Comparison of ENCODE assay signal across 8 cellular contexts in the genomic region with DNA sequence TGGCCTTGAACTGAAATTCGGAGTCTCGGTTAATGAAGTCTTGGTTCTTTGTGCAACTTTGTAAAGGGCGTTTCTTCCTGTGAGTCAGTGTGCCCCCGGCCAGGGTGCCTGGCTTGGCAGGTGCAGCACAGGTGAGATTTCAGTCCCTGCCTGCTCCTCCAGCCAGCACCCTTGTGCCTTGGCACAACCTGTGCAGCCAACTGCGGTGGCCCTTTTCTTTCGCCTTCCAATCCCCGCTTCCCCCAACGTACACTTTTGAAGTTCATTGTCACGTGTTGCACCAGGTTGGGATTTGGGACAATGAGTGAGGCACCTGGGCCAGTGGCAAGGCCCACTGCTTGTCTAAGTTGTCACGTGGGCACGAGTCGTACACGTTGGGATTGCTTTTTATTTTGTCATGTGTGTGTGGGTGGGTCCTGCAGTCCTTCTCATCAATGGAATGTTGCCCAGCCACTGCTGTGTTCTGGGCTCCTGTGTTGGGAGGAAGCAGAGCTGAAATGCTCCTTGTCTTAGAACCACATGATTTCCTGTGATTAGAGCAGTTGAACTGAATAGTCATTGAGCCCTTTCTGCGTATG.
DNase-seq lines count a peak whose midpoint lies in the region; ATAC-seq and TF ChIP-seq lines count a peak whose summit lies in the region.

No MANE protein-coding gene starts in this region.

- H3K36me3 Mint-ChIP-seq in MCF 10A (ENCODE audit: insufficient read depth, unreplicated experiment) = no peaks in the 10 kb centered on the region

- H3K9me3 ChIP-seq in HAP-1 = no peaks in the 10 kb centered on the region

- no peaks in the 10 kb centered on the region for H3K27me3 Mint-ChIP-seq in MCF 10A (ENCODE audit: insufficient read depth, unreplicated experiment)

- peak overlapping the region; percentile 53 for H3K27ac Mint-ChIP-seq in MCF 10A (ENCODE audit: low read depth, unreplicated experiment)

- no peaks in the 10 kb centered on the region for H3K36me3 ChIP-seq in HAP-1 (replicated peaks)

- BruUV-seq in MCF 10A (replicated peaks; lab: Mats Ljungman, UMichigan) = no TSS peak

- H3K4me1 Mint-ChIP-seq in MCF 10A (ENCODE audit: insufficient read depth, unreplicated experiment) = peaks cover 28% of the 10 kb centered on the region

- POLR2A ChIA-PET in MCF 10A (lab: Yijun Ruan, JAX) = interaction anchor here (0.5 to 2.8 kb wide), 7 partner anchors 15 to 322 kb away, joined by 3 to 10 read pairs (median 3); a partner anchor contains a TSS

- CTCF ChIA-PET in MCF 10A (lab: Yijun Ruan, JAX) = interaction anchor here (1.5 to 1.6 kb wide), 2 partner anchors 241 to 244 kb away, joined by 4 read pairs; no protein-coding TSS in a partner anchor

- no peaks in the 10 kb centered on the region for H3K4me1 ChIP-seq in HAP-1

- no peaks in the 10 kb centered on the region for H3K27me3 ChIP-seq in HAP-1 (ENCODE audit: low read depth)

- TF ChIP-seq CTCF in AG10803 (conservative IDR thresholded peaks at IDR 0.05; ENCODE audit: low read length) (no peak), MCF 10A (IDR thresholded peaks at IDR 0.05; ENCODE audit: unreplicated experiment) (no peak), GM20000 (IDR thresholded peaks at IDR 0.05; ENCODE audit: extremely low read depth, missing control alignments) (no peak)

- peak overlapping the region; percentile 25 for H3K4me3 Mint-ChIP-seq in MCF 10A (ENCODE audit: unreplicated experiment)

- no peak for ATAC-seq in HG03045 (IDR thresholded peaks at IDR 0.05; ENCODE audit: unreplicated experiment)
- ATAC-seq in HG03097 (IDR thresholded peaks at IDR 0.05; ENCODE audit: low FRiP score, unreplicated experiment) = no peak

- intact Hi-C loops in MCF 10A (cut with micrococcal nuclease) = no loop called here

- no peaks in the 10 kb centered on the region for H3K9me3 Mint-ChIP-seq in MCF 10A (ENCODE audit: unreplicated experiment)

- peak; percentile 28 for DNase-seq in AG10803 (ENCODE audit: low read depth)
- peak; percentile 84 for DNase-seq in KBM-7
- peak; percentile 91 for DNase-seq in MCF 10A (ENCODE audit: unreplicated experiment)
- DNase-seq in mucosa of gallbladder (ENCODE audit: low spot score) = peak; percentile 46
- DNase-seq in HAP-1 (ENCODE audit: low spot score in 2 of 2) = no peak
- DNase-seq in GM20000 (ENCODE audit: low spot score) = no peak

- in situ Hi-C loops in KBM-7 (cut with MboI; ENCODE audit: low pct_unique_long_range_greater_than_20kb, low sequenced_read_pairs) (no loop called here), HAP-1 (cut with MboI; ENCODE audit: low sequenced_read_pairs) (no loop called here)

- no peak overlapping the region for H3K4me3 ChIP-seq in AG10803 (ENCODE audit: low read length)
- H3K4me3 ChIP-seq in HAP-1 = no peak overlapping the region

Comparison
In these comparisons a context has a peak if more than half of its experiments do, and no peak if none do; other contexts are left out.
1. DNase-seq: peak in AG10803 (single experiment), KBM-7 (single experiment), MCF 10A (single experiment) and mucosa of gallbladder (single experiment); none in HAP-1 (0 of 2) and GM20000 (single experiment).